ENCODE assay signal across 8 cellular contexts in the genomic region with DNA sequence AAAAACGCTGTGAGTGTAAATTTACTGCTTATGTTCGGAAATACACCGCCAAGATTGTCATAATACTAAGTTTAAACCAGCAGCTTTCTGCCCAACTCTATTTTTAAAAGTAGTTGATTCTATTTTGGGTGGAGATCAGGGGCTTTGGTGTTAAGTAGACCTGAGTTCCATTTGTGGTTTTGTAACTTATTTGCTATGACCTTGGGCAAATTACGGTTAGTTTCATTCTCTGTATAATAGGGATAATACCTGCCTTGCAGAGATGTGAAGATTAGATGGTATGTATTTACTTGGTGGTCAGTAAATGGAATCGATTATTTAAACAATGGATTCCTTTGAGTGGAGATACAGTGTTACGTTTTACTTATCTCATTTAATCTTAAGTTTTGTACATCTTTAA. TPM values are rescaled to one million over a fixed set of nuclear protein-coding genes. Genes with fewer than 3 reads are reported as not detected.
DNase-seq lines count a peak whose midpoint lies in the region; ATAC-seq, FAIRE-seq and TF ChIP-seq lines count a peak whose summit lies in the region.

No MANE protein-coding gene starts in this region.

- H3K27me3 Mint-ChIP-seq in Calu3 (ENCODE audit: unreplicated experiment), result no peaks in the 10 kb centered on the region

- H3K27ac ChIP-seq in H1 (ENCODE audit: low read depth, low read length) (peak overlapping the region; percentile 97; the same call in 1 of the 2 replicates), osteoblast (ENCODE audit: low read depth, low read length) (peak overlapping the region; percentile 93)

- H3K18ac ChIP-seq in H1 (ENCODE audit: extremely low read depth, low read length), result no peak overlapping the region

- H4K20me1 ChIP-seq in H1 (replicated peaks in 1 of 2; ENCODE audit: control insufficient read depth in 1 of 2, insufficient read depth in 2 of 2, low read length in 2 of 2) (peaks cover 13% of the 10 kb centered on the region in 2 experiments), osteoblast (ENCODE audit: insufficient read depth, low read length) (peaks cover 55% of the 10 kb centered on the region)

- H3K56ac ChIP-seq in H1 (replicated peaks; ENCODE audit: insufficient read length, low read depth, low read length), result no peak overlapping the region

- no peak for TF ChIP-seq POLR2A in H1 (IDR thresholded peaks at IDR 0.05; ENCODE audit: control extremely low read depth in 1 of 2, low read depth in 2 of 2, low read length in 2 of 2)
- TF ChIP-seq POLR2A in H54 (IDR thresholded peaks at IDR 0.05; ENCODE audit: low read depth, low read length), result no peak

- no peak overlapping the region for H2BK15ac ChIP-seq in H1 (ENCODE audit: low read length)

- POLR2A ChIA-PET in H1 (lab: Charles Lee; ENCODE audit: partially characterized antibody), result interaction anchor here (0.6 to 2.2 kb wide), 13 partner anchors 8 to 1420 kb away, joined by 3 to 10 read pairs (median 4); no protein-coding TSS in a partner anchor

- no peak for TF ChIP-seq EP300 in H1 (IDR thresholded peaks at IDR 0.05; ENCODE audit: borderline replicate concordance in 1 of 2, low read depth in 2 of 2, low read length in 2 of 2)

- FAIRE-seq in H1 (lab: Jason Lieb, UNC) (no peak), H54 (lab: Jason Lieb, UNC) (no peak)

- H3K23me2 ChIP-seq in H1 (ENCODE audit: low read depth, low read length), result peaks cover 8% of the 10 kb centered on the region

- no peak overlapping the region for H2BK20ac ChIP-seq in H1 (ENCODE audit: low read length)

- H3K36me3 ChIP-seq in H1 (ENCODE audit: control insufficient read depth in 2 of 4, insufficient read depth in 4 of 4, low read length in 3 of 4) (no peaks in the 10 kb centered on the region; a peak in 1 of 8 replicates), osteoblast (ENCODE audit: insufficient read depth, low read length) (no peaks in the 10 kb centered on the region)

- H3K4me2 ChIP-seq in H1 (ENCODE audit: insufficient read depth in 1 of 2, low read depth in 2 of 2, low read length in 2 of 2) (peak overlapping the region; percentile 73 to 77), osteoblast (ENCODE audit: insufficient read depth, low read length) (peak overlapping the region; percentile 87)

- no TSS peak for BruUV-seq in Calu3 (replicated peaks; lab: Mats Ljungman, UMichigan)

- ATAC-seq in GM19463 (IDR thresholded peaks at IDR 0.05; ENCODE audit: unreplicated experiment) (no peak), GM19395 (IDR thresholded peaks at IDR 0.05; ENCODE audit: unreplicated experiment) (no peak)

- H2BK12ac ChIP-seq in H1 (ENCODE audit: low read depth, low read length), result no peak overlapping the region

- H3K4me1 ChIP-seq in H1 (replicated peaks in 1 of 4; ENCODE audit: control insufficient read depth in 3 of 4, insufficient read depth in 4 of 4, low read length in 3 of 4) (peaks cover 0 to 10% (median 2%) of the 10 kb centered on the region in 4 experiments; a peak in 3 of 7 replicates), osteoblast (ENCODE audit: insufficient read depth, low read length) (peaks cover 29% of the 10 kb centered on the region)

- 9% methylated on average over 6 of the region's 6 CpGs; no CpG with 5 or more reads in 1 of the 2 experiments for WGBS in H1 (ENCODE audit: extremely low coverage in 1 of 2, insufficient coverage in 1 of 2, insufficient read length in 1 of 2, insufficient replicate concordance in 2 of 2, low coverage in 1 of 2, low lambda C conversion rate in 2 of 2, missing lambda C conversion rate in 1 of 2), 2 experiments

- H3K4me3 ChIP-seq in H1 (ENCODE audit: extremely low read depth in 1 of 4, insufficient read depth in 2 of 4, low read depth in 3 of 4, low read length in 4 of 4), result peak overlapping the region; percentile 75 to 87 (median 82)
- peak overlapping the region; percentile 93 for H3K4me3 ChIP-seq in osteoblast (ENCODE audit: insufficient read depth, low read length)

- no peaks in the 10 kb centered on the region for H3K9me3 ChIP-seq in H1 (ENCODE audit: insufficient read depth in 2 of 2, low read depth in 1 of 2, low read length in 1 of 2)
- H3K9me3 ChIP-seq in osteoblast (ENCODE audit: low read depth, low read length), result no peaks in the 10 kb centered on the region

- peak overlapping the region; percentile 94 for H3K4me3 Mint-ChIP-seq in Calu3 (ENCODE audit: low read depth, unreplicated experiment)

- H4K8ac ChIP-seq in H1 (ENCODE audit: extremely low read depth, insufficient read depth, low read length), result no peak overlapping the region

- no peak overlapping the region for H3K23ac ChIP-seq in H1 (ENCODE audit: insufficient read length)

- TF ChIP-seq RAD21 in H1 (IDR thresholded peaks at IDR 0.05 in 1 of 2, conservative IDR thresholded peaks at IDR 0.05 in 1 of 2; ENCODE audit: low read depth in 2 of 2, low read length in 2 of 2), result no peak

- no peak overlapping the region for H4K91ac ChIP-seq in H1 (replicated peaks; ENCODE audit: insufficient read length, low read length)

- H4K5ac ChIP-seq in H1 (ENCODE audit: insufficient read length, low read depth, low read length), result peak overlapping the region; percentile 85

- H2AFZ ChIP-seq in H1 (ENCODE audit: low read length) (no peak overlapping the region), osteoblast (ENCODE audit: low read length) (no peak overlapping the region)

- intact Hi-C loops in Calu3 (cut with micrococcal nuclease; ENCODE audit: unreplicated experiment), result loop anchor here (1.0 to 5.0 kb wide), 2 partner anchors 38 to 41 kb away; no protein-coding TSS in a partner anchor

- H3K4me1 Mint-ChIP-seq in Calu3 (ENCODE audit: low read depth, unreplicated experiment), result peaks cover 40% of the 10 kb centered on the region

- no peak overlapping the region for H3K14ac ChIP-seq in H1 (ENCODE audit: insufficient read length)

- DNase-seq in Calu3 (no peak), NCI-H69 (lab: John Stamatoyannopoulos, UW) (peak; percentile 26), H1 (ENCODE audit: low read depth in 1 of 2, low spot score in 2 of 2) (no peak), osteoblast (ENCODE audit: insufficient read length, low spot score, missing footprints) (no peak), H54 (ENCODE audit: insufficient read length, low spot score) (no peak)
- DNase-seq in stimulated activated CD4-positive, alpha-beta T cell treated with anti-CD3 and anti-CD28 coated beads, Interleukin-1b, Interleukin-23, amount 100 ng/mL, for 48 hours, result no peak

- H2AK5ac ChIP-seq in H1 (ENCODE audit: low read depth, low read length), result no peak overlapping the region

- H3K27me3 ChIP-seq in H1 (replicated peaks in 1 of 4; ENCODE audit: control insufficient read depth in 3 of 4, extremely low read depth in 1 of 4, insufficient read depth in 3 of 4, low read length in 3 of 4) (no peaks in the 10 kb centered on the region), osteoblast (ENCODE audit: insufficient read depth, low read length) (no peaks in the 10 kb centered on the region)

- H3K79me2 ChIP-seq in H1 (ENCODE audit: control insufficient read depth in 1 of 2, insufficient read depth in 2 of 2, low read length in 2 of 2) (peaks cover 48 to 64% of the 10 kb centered on the region in 2 experiments), osteoblast (ENCODE audit: insufficient read depth, low read length) (peaks cover 66% of the 10 kb centered on the region)

- CTCF ChIA-PET in Calu3 (lab: Charles Lee) (no interaction called here), H1 (lab: Charles Lee; ENCODE audit: partially characterized antibody) (interaction anchor here (0.9 to 1.3 kb wide), 2 partner anchors 11 to 56 kb away, joined by 3 to 5 read pairs; no protein-coding TSS in a partner anchor)

- H3K27ac Mint-ChIP-seq in Calu3 (ENCODE audit: unreplicated experiment), result peak overlapping the region; percentile 60

- no peak overlapping the region for H2BK5ac ChIP-seq in H1 (ENCODE audit: low read depth, low read length)

- no peak overlapping the region for H2BK120ac ChIP-seq in H1 (replicated peaks; ENCODE audit: low read depth, low read length)

- H3K79me1 ChIP-seq in H1 (ENCODE audit: low read depth, low read length), result no peaks in the 10 kb centered on the region; the same call in 1 of the 2 replicates

- peak overlapping the region; percentile 68 to 98 (median 86); a peak in 6 of 7 replicates for H3K9ac ChIP-seq in H1 (replicated peaks in 1 of 4; ENCODE audit: extremely low read depth in 1 of 4, low read depth in 3 of 4, low read length in 3 of 4)

- no peak for TF ChIP-seq CTCF in Calu3 (IDR thresholded peaks at IDR 0.05; ENCODE audit: unreplicated experiment)
- TF ChIP-seq CTCF in H1 (IDR thresholded peaks at IDR 0.05; ENCODE audit: control extremely low read depth in 1 of 3, insufficient read depth in 1 of 3, low read depth in 1 of 3, low read length in 3 of 3), result no peak
- no peak for TF ChIP-seq CTCF in osteoblast (IDR thresholded peaks at IDR 0.05; ENCODE audit: extremely low read depth, low read depth, low read length)

- H3K4ac ChIP-seq in H1 (replicated peaks; ENCODE audit: insufficient read length, low read depth, low read length), result peak overlapping the region; percentile 13

- peaks cover 42% of the 10 kb centered on the region for H3K36me3 Mint-ChIP-seq in Calu3 (ENCODE audit: insufficient read depth, unreplicated experiment)

- H3K9me3 Mint-ChIP-seq in Calu3 (ENCODE audit: low read depth, unreplicated experiment), result no peaks in the 10 kb centered on the region

TF ChIP-seq in H1, 55 proteins besides CTCF, POLR2A, EP300 and RAD21 (continues in another document):
- TF ChIP-seq PHF8 (conservative IDR thresholded peaks at IDR 0.05; ENCODE audit: low read depth, low read length) (no peak), KDM1A (IDR thresholded peaks at IDR 0.05; ENCODE audit: borderline replicate concordance, low read length) (no peak)
- TF ChIP-seq, protein P1, sequence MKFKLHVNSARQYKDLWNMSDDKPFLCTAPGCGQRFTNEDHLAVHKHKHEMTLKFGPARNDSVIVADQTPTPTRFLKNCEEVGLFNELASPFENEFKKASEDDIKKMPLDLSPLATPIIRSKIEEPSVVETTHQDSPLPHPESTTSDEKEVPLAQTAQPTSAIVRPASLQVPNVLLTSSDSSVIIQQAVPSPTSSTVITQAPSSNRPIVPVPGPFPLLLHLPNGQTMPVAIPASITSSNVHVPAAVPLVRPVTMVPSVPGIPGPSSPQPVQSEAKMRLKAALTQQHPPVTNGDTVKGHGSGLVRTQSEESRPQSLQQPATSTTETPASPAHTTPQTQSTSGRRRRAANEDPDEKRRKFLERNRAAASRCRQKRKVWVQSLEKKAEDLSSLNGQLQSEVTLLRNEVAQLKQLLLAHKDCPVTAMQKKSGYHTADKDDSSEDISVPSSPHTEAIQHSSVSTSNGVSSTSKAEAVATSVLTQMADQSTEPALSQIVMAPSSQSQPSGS (IDR thresholded peaks at IDR 0.05; ENCODE audit: low read length), result no peak

RNA-seq across cellular contexts. Expression of a gene that starts 1.6 kb away (rescaled TPM):
- total RNA-seq in Calu3 (2022), result 82.3 and 97.8 TPM in 2 replicates
- 162 and 165 TPM in 2 replicates for total RNA-seq in H1 (2021; fragmentation: NEBNext Ultra II Directional; extraction: Animal tissue kit (Norgen Biotek cat#: 25700))
- polyA plus RNA-seq in H1 (2011; rRNA removed), result 91.9 and 97.1 TPM in 2 replicates
- 131 TPM for polyA plus RNA-seq in H1 (2011; cell fraction: cytosol; rRNA removed)
- polyA plus RNA-seq in H1 (2011; cell fraction: nucleus; rRNA removed), result 107 TPM
- 92.8 to 135 TPM (median 97.9 TPM) in 4 replicates for polyA plus RNA-seq in H1 (2012, experiment 1 of 2)
- 18.8 TPM for polyA plus RNA-seq in H1 (2012, experiment 2 of 2)
- 113 TPM for polyA plus RNA-seq in H1 (2013, experiment 1 of 2)
- polyA plus RNA-seq in H1 (2013, experiment 2 of 2), result 121 TPM
- polyA minus RNA-seq in H1 (2011; rRNA and poly(A)+ RNA removed), result 183 and 188 TPM in 2 replicates
- 187 TPM for polyA minus RNA-seq in H1 (2011; cell fraction: cytosol; rRNA and poly(A)+ RNA removed)
- 75.9 TPM for polyA minus RNA-seq in H1 (2011; cell fraction: nucleus; rRNA and poly(A)+ RNA removed)
- total RNA-seq in osteoblast, result 148 and 157 TPM in 2 replicates
